In the genomic region with DNA sequence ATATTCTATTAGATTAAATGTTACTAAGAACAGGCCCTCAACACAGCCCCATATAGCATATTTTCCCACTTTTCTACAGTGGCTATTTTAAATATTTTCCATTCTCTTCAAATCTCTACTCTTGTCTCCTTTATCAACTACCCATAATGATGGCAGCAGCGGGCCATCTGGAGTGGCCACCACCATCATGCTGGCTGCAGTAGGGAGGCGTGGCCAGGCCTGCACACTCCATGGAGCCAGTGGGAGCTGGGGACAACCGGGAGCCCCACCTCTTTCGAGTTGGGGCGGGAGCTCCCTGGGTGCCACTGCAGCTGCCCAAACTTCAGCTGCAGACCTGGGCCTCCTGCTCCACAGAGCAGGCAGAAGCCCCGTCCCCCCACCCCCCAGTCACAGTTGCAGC, we compare ENCODE assay signal across 35 cellular contexts.
"Had no signal": no experiment of that assay in that cellular context is flagged by ENCODE, and none has a peak within 500 bp of the region (broad histone marks: within the 10 kb centered on the region; RNA-seq: fewer than 3 reads in every experiment).

No MANE protein-coding gene starts in this region.

- H3K4me3 ChIP-seq: MG63 had no signal

- DNase-seq: Karpas-422, Kasumi-1, MG63, MM.1S, MV-4-11, NCI-H1048, NCI-H1092, NCI-H1092 treated with DMSO at 0.1 percent for 48 hours, NCI-H1105, NCI-H1105 treated with DMSO at 0.1 percent for 48 hours, NCI-H1417, NCI-H1417 treated with DMSO at 0.1 percent for 48 hours, NCI-H1436, NCI-H1436 treated with DMSO at 0.1 percent for 48 hours, NCI-H146, NCI-H1694, NCI-H1694 treated with DMSO at 0.1 percent for 48 hours, NCI-H187, NCI-H187 treated with DMSO at 0.1 percent for 48 hours, NCI-H1930, NCI-H2029, NCI-H2029 treated with DMSO at 0.1 percent for 48 hours, NCI-H2081, NCI-H2081 treated with DMSO at 0.1 percent for 48 hours, NCI-H2107, NCI-H2171, NCI-H2171 treated with DMSO at 0.1 percent for 48 hours, NCI-H2227 treated with DMSO at 0.1 percent for 48 hours, NCI-H226, NCI-H345, NCI-H446, NCI-H446 treated with DMSO at 0.1 percent for 48 hours, NCI-H510A, NCI-H510A treated with DMSO at 0.1 percent for 48 hours, NCI-H524 had no signal

- H3K9me3 ChIP-seq: MG63 had no signal

- H3K27me3 ChIP-seq: MG63 had no signal

- H3K36me3 ChIP-seq: MG63 had no signal
